Comparison of ENCODE assay signal across 28 cellular contexts in the genomic region with DNA sequence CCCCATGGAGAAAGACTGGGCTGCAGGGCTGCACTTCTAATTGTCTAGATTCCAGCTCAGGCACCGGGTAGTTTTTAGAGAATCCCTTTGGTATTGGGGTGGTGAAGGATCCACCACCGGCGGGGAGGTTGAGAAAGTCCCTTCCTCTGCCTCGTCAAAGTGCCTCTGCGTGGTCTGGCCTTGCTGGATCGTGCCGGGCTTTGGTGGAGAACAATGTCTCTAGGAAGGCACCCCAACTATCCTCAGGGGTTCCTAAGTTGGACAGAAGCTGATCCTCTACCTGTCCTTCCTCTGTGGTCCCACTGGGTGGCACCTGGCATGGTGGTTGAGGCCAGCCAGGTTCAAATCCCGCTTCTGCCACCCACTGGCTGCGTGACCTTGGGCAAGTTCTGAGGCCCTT. TPM values are rescaled to one million over a fixed set of nuclear protein-coding genes. Genes with fewer than 3 reads are reported as not detected.
"Had no signal": no experiment of that assay in that cellular context is flagged by ENCODE, and none has a peak within 500 bp of the region (broad histone marks: within the 10 kb centered on the region; RNA-seq: fewer than 3 reads in every experiment).

No MANE protein-coding gene starts in this region.

- FAIRE-seq: endothelial cell of umbilical vein, small intestine, urothelium cell line had no signal

- H3K9me3 ChIP-seq: body of pancreas, mucosa of descending colon, right lobe of liver, tibial artery had no signal

- ATAC-seq: body of pancreas; esophagus mucosa; mucosa of descending colon; right lobe of liver; stimulated activated effector memory CD8-positive, alpha-beta T cell treated with anti-CD3 and anti-CD28 coated beads, Interleukin-12 subunit alpha, Interleukin-12 subunit beta, amount 100 ng/mL, for 72 hours; stimulated activated naive CD8-positive, alpha-beta T cell treated with anti-CD3 and anti-CD28 coated beads, Interleukin-15, amount 100 ng/mL, for 72 hours; WTC11 had no signal

- DNase-seq: activated gamma-delta T cell; activated T-cell treated with anti-CD3 and anti-CD28 coated beads for 4 hours; anterior cingulate cortex; effector memory CD4-positive, alpha-beta T cell; foreskin melanocyte; glutamatergic neuron; immature natural killer cell; mucosa of descending colon; nephron progenitor cell; nucleus accumbens; small intestine; stimulated activated CD4-positive, alpha-beta T cell treated with anti-CD3 and anti-CD28 coated beads, Interleukin-2, amount 100 ng/mL, for 24 hours; stimulated activated naive CD8-positive, alpha-beta T cell treated with anti-CD3 and anti-CD28 coated beads, Interleukin-15, amount 100 ng/mL, for 72 hours; T-helper 1 cell; T-helper 9 cell; tibial artery had no signal

- H3K4me2 ChIP-seq: hepatocyte had no signal

- H3K4me3 ChIP-seq: body of pancreas, cardiac muscle cell, hepatocyte, mucosa of descending colon, right lobe of liver, tibial artery had no signal

- H3K36me3 ChIP-seq: cardiac muscle cell, right lobe of liver, tibial artery had no signal

- H3K27ac ChIP-seq: body of pancreas, cardiac muscle cell, hepatocyte, right lobe of liver, tibial artery had no signal

- H3K27me3 ChIP-seq: body of pancreas, cardiac muscle cell, hepatocyte, right lobe of liver, tibial artery had no signal

- H2AFZ ChIP-seq: hepatocyte had no signal

- H3K79me2 ChIP-seq: hepatocyte had no signal

RNA-seq across cellular contexts. Expression of gene AMBP, which starts 7.3 kb away (rescaled TPM):
- total RNA-seq: activated CD8-positive, alpha-beta memory T cell treated with anti-CD3 and anti-CD28 coated beads for 36 hours; activated T-helper 1 cell treated with anti-CD3 and anti-CD28 coated beads, Interleukin-12 subunit alpha, Interleukin-12 subunit beta, Interleukin-2, Interleukin-4 antibody, amounts not matched to agents 30 ng/mL and 10 ng/mL and 1 ng/mL, durations not matched to agents 14 hours and 24 hours and 36 hours; cardiac muscle cell; chondrocyte; endothelial cell of umbilical vein had no signal
- polyA plus RNA-seq: endothelial cell of umbilical vein, immature natural killer cell had no signal

RNA-seq across cellular contexts. Expression of gene KIF12, which starts 13.7 kb away (rescaled TPM):
- total RNA-seq: activated CD8-positive, alpha-beta memory T cell treated with anti-CD3 and anti-CD28 coated beads for 36 hours; activated T-helper 1 cell treated with anti-CD3 and anti-CD28 coated beads, Interleukin-12 subunit alpha, Interleukin-12 subunit beta, Interleukin-2, Interleukin-4 antibody, amounts not matched to agents 30 ng/mL and 10 ng/mL and 1 ng/mL, durations not matched to agents 14 hours and 24 hours and 36 hours had no signal
- polyA plus RNA-seq: immature natural killer cell had no signal
